ENCODE assay signal across 29 cellular contexts in the genomic region with DNA sequence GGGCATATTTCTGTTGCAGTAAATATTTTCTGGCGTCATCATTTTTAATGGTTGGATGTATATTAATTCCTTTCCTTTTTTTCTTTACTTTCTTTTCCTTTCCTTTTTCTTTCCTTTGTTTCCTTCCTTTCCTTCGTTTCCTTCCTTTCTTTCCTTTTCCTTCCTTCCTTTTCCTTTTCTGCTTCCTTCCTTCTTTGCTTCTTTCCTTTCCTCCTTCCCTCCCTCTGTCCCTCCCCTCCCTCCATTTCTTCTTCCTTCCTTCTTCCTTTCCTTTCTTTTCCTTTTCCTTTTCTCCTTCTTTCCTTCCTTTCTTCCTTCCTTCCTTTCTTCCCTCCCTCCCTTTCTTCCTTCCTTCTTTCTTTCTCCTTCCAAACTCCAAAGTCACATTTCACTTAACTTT.
"Had no signal": no experiment of that assay in that cellular context is flagged by ENCODE, and none has a peak within 500 bp of the region (broad histone marks: within the 10 kb centered on the region; RNA-seq: fewer than 3 reads in every experiment).

No MANE protein-coding gene starts in this region.

- H3K79me2 ChIP-seq: hepatocyte had no signal

- H3K4me3 ChIP-seq: colonic mucosa, coronary artery, dorsolateral prefrontal cortex, esophagus muscularis mucosa, esophagus squamous epithelium, gastrocnemius medialis, gastroesophageal sphincter, heart left ventricle, heart right ventricle, hepatocyte had no signal

- ATAC-seq: effector memory CD8-positive, alpha-beta T cell; esophagus mucosa; foreskin keratinocyte; gastrocnemius medialis; gastroesophageal sphincter; heart left ventricle; heart right ventricle had no signal

- H3K27ac Mint-ChIP-seq: dendritic cell treated with granulocyte-macrophage colony-stimulating factor and Interleukin-4, amounts not matched to agents 40 ng/mL and 50 ng/mL, for 4 days; effector memory CD8-positive, alpha-beta T cell; endodermal cell had no signal

- H3K4me2 ChIP-seq: hepatocyte had no signal

- DNase-seq: colonic mucosa; cortex of kidney; dermis blood vessel endothelial cell; dorsolateral prefrontal cortex; effector CD4-positive, alpha-beta T cell; effector CD8-positive, alpha-beta T cell; effector memory CD4-positive, alpha-beta T cell; effector memory CD8-positive, alpha-beta T cell; endodermal cell; erythroblast; esophagus squamous epithelium; foreskin fibroblast; foreskin keratinocyte; foreskin melanocyte; gastrocnemius medialis; glutamatergic neuron; head of caudate nucleus; heart left ventricle; heart right ventricle had no signal

- H3K27ac ChIP-seq: colonic mucosa, coronary artery, dorsolateral prefrontal cortex, epithelial cell of prostate, esophagus muscularis mucosa, esophagus squamous epithelium, foreskin keratinocyte, gastrocnemius medialis, gastroesophageal sphincter, heart left ventricle, heart right ventricle, hepatocyte had no signal

- H3K4me3 Mint-ChIP-seq: dendritic cell treated with granulocyte-macrophage colony-stimulating factor and Interleukin-4, amounts not matched to agents 40 ng/mL and 50 ng/mL, for 4 days; effector memory CD8-positive, alpha-beta T cell; endodermal cell had no signal

- H2AFZ ChIP-seq: hepatocyte had no signal

- FAIRE-seq: endometrium, endothelial cell of umbilical vein, frontal cortex had no signal

- H3K36me3 ChIP-seq: colonic mucosa, esophagus squamous epithelium, gastrocnemius medialis, heart left ventricle, heart right ventricle had no signal

- H3K27me3 ChIP-seq: colonic mucosa, esophagus muscularis mucosa, esophagus squamous epithelium, gastrocnemius medialis, gastroesophageal sphincter, heart left ventricle, heart right ventricle, hepatocyte had no signal

- H3K4me1 ChIP-seq: colonic mucosa, esophagus muscularis mucosa, esophagus squamous epithelium, foreskin keratinocyte, gastrocnemius medialis, gastroesophageal sphincter, heart left ventricle, heart right ventricle had no signal

- H3K9me3 ChIP-seq: colonic mucosa, esophagus muscularis mucosa, esophagus squamous epithelium, gastrocnemius medialis, gastroesophageal sphincter, heart left ventricle, heart right ventricle had no signal
